ENCODE assay signal across 8 cellular contexts in the genomic region with DNA sequence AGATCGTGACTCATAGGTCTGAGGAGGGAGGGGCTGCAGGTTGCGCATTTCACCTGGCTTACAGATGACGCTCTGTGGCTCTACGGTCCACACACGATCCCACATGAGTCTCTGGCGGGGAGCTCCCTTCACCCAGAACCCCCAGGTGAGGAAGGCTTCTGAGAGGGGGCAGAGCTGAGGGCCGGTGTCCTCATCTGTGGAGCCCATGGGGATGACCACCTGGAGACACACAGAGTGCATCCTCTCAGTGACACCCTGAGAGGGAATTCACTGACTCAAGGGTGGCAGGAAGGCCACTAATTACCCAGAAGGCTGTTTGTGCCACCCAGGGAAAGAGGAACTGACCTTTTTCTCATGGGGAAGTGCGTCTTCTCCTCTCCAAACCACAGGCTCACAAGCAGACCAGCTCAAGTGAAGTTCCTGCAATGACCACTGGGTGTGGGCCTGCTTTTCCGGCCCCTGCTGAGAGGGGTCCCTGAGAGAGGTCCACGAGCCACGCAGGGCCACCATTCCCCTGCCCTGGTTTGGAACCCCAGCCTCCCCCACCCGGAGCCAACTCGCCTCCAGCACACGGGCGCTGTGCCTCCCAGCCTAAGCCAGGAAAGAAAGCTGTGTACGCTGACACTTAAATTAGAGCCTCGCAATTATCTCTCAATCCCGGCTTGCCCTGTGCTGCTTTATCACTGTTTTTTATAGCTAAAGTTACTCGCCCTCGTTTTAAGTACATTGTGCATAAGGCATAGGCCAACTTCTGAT.
A peak's percentile ranks its signal among the peaks of the same experiment; 100 is the strongest.
DNase-seq lines count a peak whose midpoint lies in the region; ATAC-seq, FAIRE-seq and TF ChIP-seq lines count a peak whose summit lies in the region.

No MANE protein-coding gene starts in this region.

- no peaks in the 10 kb centered on the region for H3K9me3 Mint-ChIP-seq in astrocyte (ENCODE audit: unreplicated experiment)

- H3K27ac Mint-ChIP-seq in astrocyte (ENCODE audit: unreplicated experiment): no peak overlapping the region

- H3K4me1 Mint-ChIP-seq in astrocyte (ENCODE audit: low read depth, unreplicated experiment): no peaks in the 10 kb centered on the region

- peak; percentile 65 for TF ChIP-seq CTCF in GM10266 (IDR thresholded peaks at IDR 0.05; ENCODE audit: control insufficient read depth, insufficient read depth, low read depth, missing control alignments)
- peak; percentile 6 for TF ChIP-seq CTCF in astrocyte (IDR thresholded peaks at IDR 0.05; ENCODE audit: insufficient read depth, low read depth, low read length)

- H3K36me3 ChIP-seq in astrocyte (ENCODE audit: insufficient read depth, low read length): no peaks in the 10 kb centered on the region

- no peaks in the 10 kb centered on the region for H4K20me1 ChIP-seq in astrocyte (ENCODE audit: insufficient read depth, low read length)

- H3K4me2 ChIP-seq in astrocyte (ENCODE audit: low read length): no peak overlapping the region

- H3K79me2 ChIP-seq in astrocyte (ENCODE audit: insufficient read depth, low read length): no peaks in the 10 kb centered on the region

- FAIRE-seq in astrocyte (lab: Jason Lieb, UNC): no peak

- DNase-seq in GM10266 (ENCODE audit: extremely low spot score): peak; percentile 77
- no peak for DNase-seq in astrocyte (ENCODE audit: low read depth)
- peak; percentile 34 for DNase-seq in mucosa of gallbladder (ENCODE audit: low spot score)
- no peak for DNase-seq in NCI-H2029 (lab: John Stamatoyannopoulos, UW)
- no peak for DNase-seq in NCI-H2171 (lab: John Stamatoyannopoulos, UW)
- no peak for DNase-seq in superior temporal gyrus (ENCODE audit: extremely low spot score)

- H3K27ac ChIP-seq in astrocyte (ENCODE audit: low read depth, low read length): no peak overlapping the region

- no peak overlapping the region for H3K4me3 ChIP-seq in astrocyte (ENCODE audit: insufficient read depth, low read depth, low read length)

- H3K4me3 Mint-ChIP-seq in astrocyte (ENCODE audit: unreplicated experiment): no peak overlapping the region

- H3K9ac ChIP-seq in astrocyte (ENCODE audit: low read length): no peak overlapping the region

- no peaks in the 10 kb centered on the region for H3K4me1 ChIP-seq in astrocyte (ENCODE audit: insufficient read depth, low read length)

- no peaks in the 10 kb centered on the region for H3K27me3 ChIP-seq in astrocyte (ENCODE audit: insufficient read depth, low read length)

- H2AFZ ChIP-seq in astrocyte (ENCODE audit: low read depth, low read length): peak overlapping the region; percentile 38

- no peaks in the 10 kb centered on the region for H3K9me3 ChIP-seq in astrocyte (ENCODE audit: insufficient read depth, low read depth, low read length)

- H3K36me3 Mint-ChIP-seq in astrocyte (ENCODE audit: low read depth, unreplicated experiment): no peaks in the 10 kb centered on the region

- ATAC-seq in GM21381 (IDR thresholded peaks at IDR 0.05; ENCODE audit: unreplicated experiment) (peak; percentile 97), HG03469 (IDR thresholded peaks at IDR 0.05; ENCODE audit: unreplicated experiment) (peak; percentile 96)

- peaks cover 2% of the 10 kb centered on the region for H3K27me3 Mint-ChIP-seq in astrocyte (ENCODE audit: low read depth, unreplicated experiment)

Comparison
In these comparisons a context has a peak if more than half of its experiments do, and no peak if none do; other contexts are left out.
1. DNase-seq: peak in GM10266 (single experiment) and mucosa of gallbladder (single experiment); none in astrocyte (single experiment), NCI-H2029 (single experiment), NCI-H2171 (single experiment) and superior temporal gyrus (single experiment).